Comparison of ENCODE assay signal across 9 cellular contexts in genomic region chr2:217858519-217859466, GRCh38.
A peak's percentile ranks its signal among the peaks of the same experiment; 100 is the strongest.
DNase-seq lines count a peak whose midpoint lies in the region; ATAC-seq and TF ChIP-seq lines count a peak whose summit lies in the region.
"Had no signal": no experiment of that assay in that cellular context is flagged by ENCODE, and none has a peak within 500 bp of the region (broad histone marks: within the 10 kb centered on the region; RNA-seq: fewer than 3 reads in every experiment).

No MANE protein-coding gene starts in this region.

- no peak overlapping the region for H3K27ac Mint-ChIP-seq in WTC11
- H3K27ac Mint-ChIP-seq in effector memory CD8-positive, alpha-beta T cell: no peak overlapping the region
- H3K27ac Mint-ChIP-seq: activated naive CD8-positive, alpha-beta T cell had no signal

- peak overlapping the region; percentile 95 for H3K27ac ChIP-seq in left ventricle myocardium inferior (replicated peaks)

- no peaks in the 10 kb centered on the region for H3K36me3 Mint-ChIP-seq in WTC11
- H3K36me3 Mint-ChIP-seq in effector memory CD8-positive, alpha-beta T cell (ENCODE audit: insufficient read depth): no peaks in the 10 kb centered on the region
- H3K36me3 Mint-ChIP-seq: activated naive CD8-positive, alpha-beta T cell had no signal

- TF ChIP-seq CTCF in WTC11 (IDR thresholded peaks at IDR 0.05) (no peak), left ventricle myocardium inferior (IDR thresholded peaks at IDR 0.05; ENCODE audit: borderline replicate concordance) (no peak)

- intact Hi-C loops in left ventricle myocardium inferior (cut with micrococcal nuclease): no loop called here

- peaks cover 78% of the 10 kb centered on the region for H3K36me3 ChIP-seq in left ventricle myocardium inferior

- CTCF ChIA-PET in WTC11 (lab: Charles Lee): interaction anchor here (0.7 to 4.4 kb wide), 9 partner anchors 20 to 135 kb away, joined by 4 to 21 read pairs (median 7); no protein-coding TSS in a partner anchor

- peaks cover 33% of the 10 kb centered on the region for H3K4me1 Mint-ChIP-seq in WTC11
- H3K4me1 Mint-ChIP-seq in effector memory CD8-positive, alpha-beta T cell (ENCODE audit: low read depth in 2 of 2): no peaks in the 10 kb centered on the region

- H3K9me3 Mint-ChIP-seq in WTC11: no peaks in the 10 kb centered on the region
- no peaks in the 10 kb centered on the region for H3K9me3 Mint-ChIP-seq in effector memory CD8-positive, alpha-beta T cell

- POLR2A ChIA-PET in WTC11 (lab: Charles Lee): no interaction called here

- peaks cover 96% of the 10 kb centered on the region for H3K4me1 ChIP-seq in left ventricle myocardium inferior

- no peaks in the 10 kb centered on the region for H3K27me3 ChIP-seq in left ventricle myocardium inferior (ENCODE audit: low read depth)

- no peaks in the 10 kb centered on the region for H3K9me3 ChIP-seq in left ventricle myocardium inferior (replicated peaks)

- in situ Hi-C loops in G401 (cut with HindIII; ENCODE audit: low sequenced_read_pairs): no loop called here

- no peaks in the 10 kb centered on the region for H3K27me3 Mint-ChIP-seq in WTC11 (ENCODE audit: low read depth)
- peaks cover 25 to 37% of the 10 kb centered on the region in 2 donors for H3K27me3 Mint-ChIP-seq in effector memory CD8-positive, alpha-beta T cell
- H3K27me3 Mint-ChIP-seq: activated naive CD8-positive, alpha-beta T cell had no signal

- DNase-seq in G401 (ENCODE audit: low spot score) (peak; percentile 28), WTC11 (ENCODE audit: low spot score) (no peak), left ventricle myocardium inferior (peak; percentile 88), renal cortical epithelial cell (ENCODE audit: low read depth) (peak; percentile 9), NCI-H524 treated with DMSO at 0.1 percent for 48 hours (lab: John Stamatoyannopoulos, UW) (no peak)
- no peak for DNase-seq in effector memory CD8-positive, alpha-beta T cell

- no peak overlapping the region for H3K4me3 Mint-ChIP-seq in WTC11
- H3K4me3 Mint-ChIP-seq in effector memory CD8-positive, alpha-beta T cell: no peak overlapping the region
- H3K4me3 Mint-ChIP-seq: activated naive CD8-positive, alpha-beta T cell had no signal

- H3K4me3 ChIP-seq in left ventricle myocardium inferior: peak overlapping the region; percentile 72

- ATAC-seq in WTC11 (peak; percentile 25), HG03432 (IDR thresholded peaks at IDR 0.05; ENCODE audit: unreplicated experiment) (no peak), GM21515 (IDR thresholded peaks at IDR 0.05; ENCODE audit: unreplicated experiment) (no peak)
- ATAC-seq in effector memory CD8-positive, alpha-beta T cell (replicated peaks): no peak

TF ChIP-seq in WTC11, 78 proteins besides CTCF, POLR2A, EP300 and RAD21:
- TF ChIP-seq GTF2I (CRISPR knock-in tag; conservative IDR thresholded peaks at IDR 0.05) (no peak), SP1 (CRISPR knock-in tag; conservative IDR thresholded peaks at IDR 0.05) (no peak), TP53 (CRISPR knock-in tag; IDR thresholded peaks at IDR 0.05) (no peak), SMAD4 (CRISPR knock-in tag; IDR thresholded peaks at IDR 0.05) (no peak), ZNF121 (CRISPR knock-in tag; IDR thresholded peaks at IDR 0.05) (no peak), KAT7 (CRISPR knock-in tag; IDR thresholded peaks at IDR 0.05; ENCODE audit: borderline replicate concordance) (no peak), CBFB (CRISPR knock-in tag; IDR thresholded peaks at IDR 0.05; ENCODE audit: low read depth) (no peak), SOX15 (CRISPR knock-in tag; IDR thresholded peaks at IDR 0.05) (no peak), PREB (CRISPR knock-in tag; IDR thresholded peaks at IDR 0.05; ENCODE audit: borderline replicate concordance) (no peak), EMX1 (CRISPR knock-in tag; IDR thresholded peaks at IDR 0.05) (no peak), NFE2L1 (CRISPR knock-in tag; IDR thresholded peaks at IDR 0.05) (no peak), ZNF416 (CRISPR knock-in tag; IDR thresholded peaks at IDR 0.05) (no peak), ZNF671 (CRISPR knock-in tag; IDR thresholded peaks at IDR 0.05) (no peak), IRF1 (CRISPR knock-in tag; IDR thresholded peaks at IDR 0.05) (no peak)
- TF ChIP-seq, protein P1, sequence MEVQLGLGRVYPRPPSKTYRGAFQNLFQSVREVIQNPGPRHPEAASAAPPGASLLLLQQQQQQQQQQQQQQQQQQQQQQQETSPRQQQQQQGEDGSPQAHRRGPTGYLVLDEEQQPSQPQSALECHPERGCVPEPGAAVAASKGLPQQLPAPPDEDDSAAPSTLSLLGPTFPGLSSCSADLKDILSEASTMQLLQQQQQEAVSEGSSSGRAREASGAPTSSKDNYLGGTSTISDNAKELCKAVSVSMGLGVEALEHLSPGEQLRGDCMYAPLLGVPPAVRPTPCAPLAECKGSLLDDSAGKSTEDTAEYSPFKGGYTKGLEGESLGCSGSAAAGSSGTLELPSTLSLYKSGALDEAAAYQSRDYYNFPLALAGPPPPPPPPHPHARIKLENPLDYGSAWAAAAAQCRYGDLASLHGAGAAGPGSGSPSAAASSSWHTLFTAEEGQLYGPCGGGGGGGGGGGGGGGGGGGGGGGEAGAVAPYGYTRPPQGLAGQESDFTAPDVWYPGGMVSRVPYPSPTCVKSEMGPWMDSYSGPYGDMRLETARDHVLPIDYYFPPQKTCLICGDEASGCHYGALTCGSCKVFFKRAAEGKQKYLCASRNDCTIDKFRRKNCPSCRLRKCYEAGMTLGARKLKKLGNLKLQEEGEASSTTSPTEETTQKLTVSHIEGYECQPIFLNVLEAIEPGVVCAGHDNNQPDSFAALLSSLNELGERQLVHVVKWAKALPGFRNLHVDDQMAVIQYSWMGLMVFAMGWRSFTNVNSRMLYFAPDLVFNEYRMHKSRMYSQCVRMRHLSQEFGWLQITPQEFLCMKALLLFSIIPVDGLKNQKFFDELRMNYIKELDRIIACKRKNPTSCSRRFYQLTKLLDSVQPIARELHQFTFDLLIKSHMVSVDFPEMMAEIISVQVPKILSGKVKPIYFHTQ (CRISPR knock-in tag; IDR thresholded peaks at IDR 0.05): no peak
- TF ChIP-seq, protein P2, sequence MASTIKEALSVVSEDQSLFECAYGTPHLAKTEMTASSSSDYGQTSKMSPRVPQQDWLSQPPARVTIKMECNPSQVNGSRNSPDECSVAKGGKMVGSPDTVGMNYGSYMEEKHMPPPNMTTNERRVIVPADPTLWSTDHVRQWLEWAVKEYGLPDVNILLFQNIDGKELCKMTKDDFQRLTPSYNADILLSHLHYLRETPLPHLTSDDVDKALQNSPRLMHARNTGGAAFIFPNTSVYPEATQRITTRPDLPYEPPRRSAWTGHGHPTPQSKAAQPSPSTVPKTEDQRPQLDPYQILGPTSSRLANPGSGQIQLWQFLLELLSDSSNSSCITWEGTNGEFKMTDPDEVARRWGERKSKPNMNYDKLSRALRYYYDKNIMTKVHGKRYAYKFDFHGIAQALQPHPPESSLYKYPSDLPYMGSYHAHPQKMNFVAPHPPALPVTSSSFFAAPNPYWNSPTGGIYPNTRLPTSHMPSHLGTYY (CRISPR knock-in tag; IDR thresholded peaks at IDR 0.05): no peak
- TF ChIP-seq, protein P3, sequence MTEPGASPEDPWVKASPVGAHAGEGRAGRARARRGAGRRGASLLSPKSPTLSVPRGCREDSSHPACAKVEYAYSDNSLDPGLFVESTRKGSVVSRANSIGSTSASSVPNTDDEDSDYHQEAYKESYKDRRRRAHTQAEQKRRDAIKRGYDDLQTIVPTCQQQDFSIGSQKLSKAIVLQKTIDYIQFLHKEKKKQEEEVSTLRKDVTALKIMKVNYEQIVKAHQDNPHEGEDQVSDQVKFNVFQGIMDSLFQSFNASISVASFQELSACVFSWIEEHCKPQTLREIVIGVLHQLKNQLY (CRISPR knock-in tag; IDR thresholded peaks at IDR 0.05): no peak
- TF ChIP-seq, protein P4, sequence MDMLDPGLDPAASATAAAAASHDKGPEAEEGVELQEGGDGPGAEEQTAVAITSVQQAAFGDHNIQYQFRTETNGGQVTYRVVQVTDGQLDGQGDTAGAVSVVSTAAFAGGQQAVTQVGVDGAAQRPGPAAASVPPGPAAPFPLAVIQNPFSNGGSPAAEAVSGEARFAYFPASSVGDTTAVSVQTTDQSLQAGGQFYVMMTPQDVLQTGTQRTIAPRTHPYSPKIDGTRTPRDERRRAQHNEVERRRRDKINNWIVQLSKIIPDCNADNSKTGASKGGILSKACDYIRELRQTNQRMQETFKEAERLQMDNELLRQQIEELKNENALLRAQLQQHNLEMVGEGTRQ (CRISPR knock-in tag; IDR thresholded peaks at IDR 0.05): no peak

Comparison
In these comparisons a context has a peak if more than half of its experiments do, and no peak if none do; other contexts are left out.
1. DNase-seq: peak in G401 (single experiment), left ventricle myocardium inferior (single experiment) and renal cortical epithelial cell (single experiment); none in WTC11 (single experiment), NCI-H524 treated with DMSO at 0.1 percent for 48 hours (single experiment) and effector memory CD8-positive, alpha-beta T cell (0 of 3).